In genomic region chr10:70146489-70147488, GRCh38 we compare ENCODE assay signal across 8 cellular contexts. TPM values are rescaled to one million over a fixed set of nuclear protein-coding genes. Genes with fewer than 3 reads are reported as not detected.
DNase-seq lines count a peak whose midpoint lies in the region; ATAC-seq and TF ChIP-seq lines count a peak whose summit lies in the region.

Gene TYSND1 (minus strand): TSS chr10:70146700. CDS start chr10:70146586, 114 bp downstream.

- no peaks in the 10 kb centered on the region for H3K27me3 ChIP-seq in fibroblast of lung (ENCODE audit: control insufficient read depth, insufficient read depth, low read length)
- no peaks in the 10 kb centered on the region for H3K27me3 ChIP-seq in naive thymus-derived CD4-positive, alpha-beta T cell (ENCODE audit: control insufficient read depth in 2 of 2, insufficient read depth in 2 of 2, low read length in 2 of 2)

- peak within 1 kb of the TSS; percentile 89 to 96 (median 93) for H3K4me3 Mint-ChIP-seq in naive thymus-derived CD4-positive, alpha-beta T cell
- peak within 1 kb of the TSS; percentile 91 to 93 for H3K4me3 Mint-ChIP-seq in stimulated activated naive B cell treated with anti-CD40 and anti-IgM and Interleukin-4, amounts not matched to agents 10 μg/mL and 1 μg/mL and 100 μg/mL, for 72 hours

- H3K9me3 ChIP-seq in fibroblast of lung (ENCODE audit: control insufficient read depth, insufficient read depth, low read depth, low read length) = no peaks in the 10 kb centered on the region
- no peaks in the 10 kb centered on the region for H3K9me3 ChIP-seq in naive thymus-derived CD4-positive, alpha-beta T cell (ENCODE audit: control insufficient read depth in 2 of 3, low read length in 3 of 3)

- peaks cover 2% of the 10 kb centered on the region for H3K4me1 ChIP-seq in fibroblast of lung (ENCODE audit: control insufficient read depth, extremely low read depth, insufficient read depth, low read length)
- H3K4me1 ChIP-seq in naive thymus-derived CD4-positive, alpha-beta T cell (ENCODE audit: control insufficient read depth in 2 of 2, insufficient read depth in 2 of 2, low read length in 2 of 2) = peaks cover 13 to 22% of the 10 kb centered on the region in 2 donors

- H3K27ac Mint-ChIP-seq in naive thymus-derived CD4-positive, alpha-beta T cell = peak within 1 kb of the TSS; percentile 87 to 98 (median 95)
- peak within 1 kb of the TSS; percentile 98 for H3K27ac Mint-ChIP-seq in stimulated activated naive B cell treated with anti-CD40 and anti-IgM and Interleukin-4, amounts not matched to agents 10 μg/mL and 1 μg/mL and 100 μg/mL, for 72 hours

- intact Hi-C loops in naive thymus-derived CD4-positive, alpha-beta T cell (cut with micrococcal nuclease) = loop anchor here (1.0 to 5.0 kb wide), 16 partner anchors 14 to 829 kb away; partner anchors contain the start of genes AIFM2 (in 2 of the 2), EIF4EBP2 (in 2 of the 2), LRRC20 (in 2 of the 2) and PPA1 (in 2 of the 2)

- peak within 1 kb of the TSS; percentile 11 for H2AFZ ChIP-seq in fibroblast of lung (ENCODE audit: low read length)

- H3K36me3 ChIP-seq in fibroblast of lung (ENCODE audit: control insufficient read depth, insufficient read depth, low read length) = peaks cover 3% of the 10 kb centered on the region
- peaks cover 0 to 22% (median 6%) of the 10 kb centered on the region in 3 experiments for H3K36me3 ChIP-seq in naive thymus-derived CD4-positive, alpha-beta T cell (ENCODE audit: control insufficient read depth in 2 of 3, insufficient read depth in 3 of 3, low read length in 3 of 3)

- no peaks in the 10 kb centered on the region for H4K20me1 ChIP-seq in fibroblast of lung (ENCODE audit: control insufficient read depth, extremely low read depth, insufficient read depth, low read length)

- no peaks in the 10 kb centered on the region for H3K9me3 Mint-ChIP-seq in naive thymus-derived CD4-positive, alpha-beta T cell
- no peaks in the 10 kb centered on the region for H3K9me3 Mint-ChIP-seq in stimulated activated naive B cell treated with anti-CD40 and anti-IgM and Interleukin-4, amounts not matched to agents 10 μg/mL and 1 μg/mL and 100 μg/mL, for 72 hours

- peak within 1 kb of the TSS; percentile 48 to 67 (median 60) for H3K4me3 ChIP-seq in fibroblast of lung (replicated peaks in 1 of 4; ENCODE audit: control extremely low read depth in 1 of 4, insufficient read depth in 1 of 4, low read depth in 3 of 4, low read length in 4 of 4)
- peak within 1 kb of the TSS; percentile 79 for H3K4me3 ChIP-seq in naive thymus-derived CD4-positive, alpha-beta T cell (ENCODE audit: low read length)

- H3K4me2 ChIP-seq in fibroblast of lung (ENCODE audit: extremely low read depth, insufficient read depth, low read length) = peak within 1 kb of the TSS; percentile 95

- peak within 1 kb of the TSS; percentile 89 for H3K27ac ChIP-seq in fibroblast of lung (ENCODE audit: insufficient read depth, low read length)
- peak within 1 kb of the TSS; percentile 80 for H3K27ac ChIP-seq in naive thymus-derived CD4-positive, alpha-beta T cell (ENCODE audit: low read depth, low read length)

- TF ChIP-seq CTCF in LNCAP (IDR thresholded peaks at IDR 0.05) (peak; percentile 62), fibroblast of lung (conservative IDR thresholded peaks at IDR 0.05 in 1 of 2, IDR thresholded peaks at IDR 0.05 in 1 of 2; ENCODE audit: low read depth in 1 of 2, low read length in 2 of 2) (peak; percentile 61 to 79)

- H3K27me3 Mint-ChIP-seq in naive thymus-derived CD4-positive, alpha-beta T cell = no peaks in the 10 kb centered on the region
- no peaks in the 10 kb centered on the region for H3K27me3 Mint-ChIP-seq in stimulated activated naive B cell treated with anti-CD40 and anti-IgM and Interleukin-4, amounts not matched to agents 10 μg/mL and 1 μg/mL and 100 μg/mL, for 72 hours

- H3K79me2 ChIP-seq in fibroblast of lung (ENCODE audit: control insufficient read depth, insufficient read depth, low read length) = peaks cover 26% of the 10 kb centered on the region

- peak within 1 kb of the TSS; percentile 73 for H3K9ac ChIP-seq in fibroblast of lung (ENCODE audit: insufficient read depth, low read length)

- POLR2A ChIA-PET in naive thymus-derived CD4-positive, alpha-beta T cell (lab: Charles Lee) = interaction anchor here (0.6 to 7.7 kb wide), 22 partner anchors 10 to 681 kb away, joined by 3 to 139 read pairs (median 4); partner anchors contain the start of genes EIF4EBP2, PRF1 and SAR1A

- ATAC-seq in naive thymus-derived CD4-positive, alpha-beta T cell = peak; percentile 92
- peak; percentile 87 for ATAC-seq in stimulated activated naive B cell treated with anti-CD40 and anti-IgM and Interleukin-4, amounts not matched to agents 10 μg/mL and 1 μg/mL and 100 μg/mL, for 72 hours (replicated peaks)

- CTCF ChIA-PET in naive thymus-derived CD4-positive, alpha-beta T cell (lab: Charles Lee) = interaction anchor here (0.6 to 3.8 kb wide), 37 partner anchors 8 to 1175 kb away, joined by 3 to 49 read pairs (median 4); partner anchors contain the start of genes AIFM2 and SAR1A

- DNase-seq in ELF-1 (ENCODE audit: low read depth, low spot score) (peak; percentile 99), GOT3 (lab: John Stamatoyannopoulos, UW) (peak; percentile 78), RPMI8226 (peak; percentile 95), fibroblast of lung (ENCODE audit: low read depth in 2 of 2) (peak; percentile 97 to 98)
- peak; percentile 81 to 83 for DNase-seq in activated T-helper 1 cell treated with anti-CD3 and anti-CD28 coated beads, Interleukin-2, amount 50 U/mL, for 16 hours (ENCODE audit: low read depth in 1 of 2, low spot score in 1 of 2)
- peak; percentile 79 to 95 (median 92) for DNase-seq in naive thymus-derived CD4-positive, alpha-beta T cell
- DNase-seq in stimulated activated naive B cell treated with anti-CD40 and anti-IgM and Interleukin-4, amounts not matched to agents 10 μg/mL and 1 μg/mL and 100 μg/mL, for 72 hours = peak; percentile 91

- peaks cover 15 to 44% (median 36%) of the 10 kb centered on the region in 7 donors for H3K4me1 Mint-ChIP-seq in naive thymus-derived CD4-positive, alpha-beta T cell
- peaks cover 23 to 37% of the 10 kb centered on the region in 2 donors for H3K4me1 Mint-ChIP-seq in stimulated activated naive B cell treated with anti-CD40 and anti-IgM and Interleukin-4, amounts not matched to agents 10 μg/mL and 1 μg/mL and 100 μg/mL, for 72 hours

- peaks cover 4 to 20% (median 6%) of the 10 kb centered on the region in 5 donors for H3K36me3 Mint-ChIP-seq in naive thymus-derived CD4-positive, alpha-beta T cell
- peaks cover 27 to 31% of the 10 kb centered on the region in 2 donors for H3K36me3 Mint-ChIP-seq in stimulated activated naive B cell treated with anti-CD40 and anti-IgM and Interleukin-4, amounts not matched to agents 10 μg/mL and 1 μg/mL and 100 μg/mL, for 72 hours

RNA-seq across cellular contexts. Expression of gene TYSND1, which starts in this region (rescaled TPM):
- 12.8 and 15.5 TPM in 2 replicates for total RNA-seq in fibroblast of lung
- polyA plus RNA-seq in fibroblast of lung = 2.4 and 2.6 TPM in 2 replicates
- polyA plus RNA-seq in fibroblast of lung (2012) = 3.3 and 3.6 TPM in 2 replicates
- polyA minus RNA-seq in fibroblast of lung (ENCODE audit: low replicate concordance) = 2.9 and 6.2 TPM in 2 replicates
- 10 to 100 TPM; 13.8 to 35.9 (median 19.5) TPM for total RNA-seq in naive thymus-derived CD4-positive, alpha-beta T cell
- 10 to 100 TPM; 21.0 to 25.0 TPM for polyA plus RNA-seq in naive thymus-derived CD4-positive, alpha-beta T cell

Comparison
In these comparisons a context has a peak if more than half of its experiments do, and no peak if none do; other contexts are left out.
1. Peak in every context shown above with its lines: DNase-seq, ATAC-seq, H3K4me3 ChIP-seq and H3K27ac ChIP-seq.